Comparison of ENCODE assay signal across 14 cellular contexts in the genomic region with DNA sequence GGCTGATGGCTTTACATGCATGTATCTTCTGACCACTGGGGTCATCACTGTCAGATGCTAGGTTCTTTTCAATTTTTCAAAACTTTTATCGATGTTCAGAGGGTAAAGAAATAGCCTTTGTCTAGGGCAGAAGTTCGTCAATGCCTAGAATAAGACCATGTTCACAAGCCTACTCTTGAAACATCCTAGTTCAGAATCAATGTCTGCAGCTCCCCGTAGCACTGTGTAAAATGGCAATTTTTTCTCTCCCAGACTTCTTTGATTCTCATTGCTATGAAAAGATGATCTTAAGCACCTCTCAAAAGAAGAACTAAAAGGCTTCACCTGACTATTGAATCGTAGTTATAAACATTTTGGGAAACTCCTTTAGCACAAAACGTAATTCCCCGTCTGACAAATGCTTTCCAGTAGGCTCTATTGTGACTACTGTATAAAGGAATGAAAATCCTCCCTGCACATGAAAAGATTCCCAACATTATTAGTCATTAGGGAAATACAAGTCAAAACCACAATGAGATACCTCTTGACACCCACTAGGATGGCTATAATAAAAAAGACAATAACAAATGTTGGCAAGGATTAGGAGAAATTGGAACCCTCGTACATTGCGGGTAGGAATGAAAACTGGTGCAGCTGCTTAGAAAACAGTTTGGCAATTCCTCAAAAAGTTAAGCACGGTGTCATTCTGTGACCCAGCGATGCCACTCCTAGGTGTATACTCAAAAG.
DNase-seq lines count a peak whose midpoint lies in the region; ATAC-seq and TF ChIP-seq lines count a peak whose summit lies in the region.
"Had no signal": no experiment of that assay in that cellular context is flagged by ENCODE, and none has a peak within 500 bp of the region (broad histone marks: within the 10 kb centered on the region; RNA-seq: fewer than 3 reads in every experiment).

No MANE protein-coding gene starts in this region.

- H3K27ac ChIP-seq in AG04450 (ENCODE audit: low read depth, low read length) (no peak overlapping the region), stomach (no peak overlapping the region), esophagus squamous epithelium (no peak overlapping the region), aorta (ENCODE audit: low read depth in 1 of 2, low read length in 2 of 2) (no peak overlapping the region)

- ATAC-seq in HG02588 (IDR thresholded peaks at IDR 0.05; ENCODE audit: unreplicated experiment) (no peak), aorta (ENCODE audit: low FRiP score) (no peak)

- CTCF ChIA-PET in AG04450 (lab: Charles Lee), result no interaction called here

- H3K36me3 ChIP-seq in stomach (peaks cover 0 to 15% (median 0%) of the 10 kb centered on the region in 4 donors), esophagus squamous epithelium (no peaks in the 10 kb centered on the region), aorta (ENCODE audit: control insufficient read depth in 1 of 2, insufficient read depth in 2 of 2, low read length in 1 of 2) (peaks cover 0 to 5% of the 10 kb centered on the region in 2 donors)

- H3K9me3 ChIP-seq in AG04450 (ENCODE audit: control insufficient read depth, insufficient read depth, low read length), result no peaks in the 10 kb centered on the region
- H3K9me3 ChIP-seq in stomach, result no peaks in the 10 kb centered on the region
- no peaks in the 10 kb centered on the region for H3K9me3 ChIP-seq in esophagus squamous epithelium
- H3K9me3 ChIP-seq in aorta (ENCODE audit: control insufficient read depth, low read length), result no peaks in the 10 kb centered on the region

- intact Hi-C loops in stomach (cut with DNase I; ENCODE audit: low total_unique reads) (no loop called here), esophagus squamous epithelium (cut with DNase I) (no loop called here), aorta (cut with DNase I) (no loop called here)

- peaks cover 5% of the 10 kb centered on the region for H3K27me3 ChIP-seq in AG04450 (ENCODE audit: control insufficient read depth, insufficient read depth, low read length)
- no peaks in the 10 kb centered on the region for H3K27me3 ChIP-seq in stomach
- no peaks in the 10 kb centered on the region for H3K27me3 ChIP-seq in esophagus squamous epithelium
- no peaks in the 10 kb centered on the region for H3K27me3 ChIP-seq in aorta (ENCODE audit: control insufficient read depth in 1 of 2, insufficient read depth in 2 of 2, low read length in 1 of 2)

- H3K4me3 ChIP-seq in AG04450 (ENCODE audit: low read depth, low read length) (no peak overlapping the region), stomach (no peak overlapping the region), esophagus squamous epithelium (no peak overlapping the region), aorta (ENCODE audit: low read length in 2 of 2) (no peak overlapping the region)
- H3K4me3 ChIP-seq: lung, skin epidermis had no signal

- DNase-seq in AG04450 (ENCODE audit: low read depth, low spot score), result peak; percentile 81
- DNase-seq in HS-27A (ENCODE audit: low read depth), result peak; percentile 71
- peak; percentile 94 for DNase-seq in amniotic epithelial cell (ENCODE audit: low read depth)
- DNase-seq in iris pigment epithelial cell (ENCODE audit: low read depth), result peak; percentile 87
- no peak for DNase-seq in stomach
- no peak for DNase-seq in esophagus squamous epithelium (lab: John Stamatoyannopoulos, UW)
- DNase-seq in aorta, result no peak
- DNase-seq: foreskin melanocyte; NCI-H1417; Right ventricle myocardium superior; stimulated activated CD8-positive, alpha-beta memory T cell treated with anti-CD3 and anti-CD28 coated beads, Interleukin-4, amount 100 ng/mL, for 48 hours had no signal

- TF ChIP-seq EP300 in stomach (IDR thresholded peaks at IDR 0.05), result no peak

- TF ChIP-seq CTCF in AG04450 (IDR thresholded peaks at IDR 0.05; ENCODE audit: low read depth, low read length) (no peak), stomach (IDR thresholded peaks at IDR 0.05) (no peak), esophagus squamous epithelium (IDR thresholded peaks at IDR 0.05) (peak in 1 of 6 experiments; percentile 23)

- TF ChIP-seq POLR2A in stomach (IDR thresholded peaks at IDR 0.05), result no peak
- TF ChIP-seq POLR2A in esophagus squamous epithelium (IDR thresholded peaks at IDR 0.05), result no peak

- H3K4me1 ChIP-seq in stomach (peaks cover 0 to 19% (median 8%) of the 10 kb centered on the region in 4 donors), esophagus squamous epithelium (peaks cover 0 to 26% (median 0%) of the 10 kb centered on the region in 3 donors), aorta (ENCODE audit: control insufficient read depth in 1 of 2, insufficient read depth in 2 of 2, low read length in 2 of 2) (no peaks in the 10 kb centered on the region)

- 66 to 80% (median 78%) methylated on average over 10 of the region's 10 CpGs for whole genome bisulfite sequencing in stomach, 5 donors
- 34 to 40% methylated on average over 10 of the region's 10 CpGs for WGBS in esophagus squamous epithelium, 2 donors
- WGBS in aorta, 2 donors, result 74 to 80% methylated on average over 10 of the region's 10 CpGs

- POLR2A ChIA-PET in AG04450 (lab: Yijun Ruan, JAX), result no interaction called here

Comparison
In these comparisons a context has a peak if more than half of its experiments do, and no peak if none do; other contexts are left out.
1. DNase-seq: peak in AG04450 (single experiment), HS-27A (single experiment), amniotic epithelial cell (single experiment) and iris pigment epithelial cell (single experiment); none in stomach (single experiment), esophagus squamous epithelium (single experiment) and aorta (0 of 2).